In genomic region chr17:2594657-2595085, GRCh38 we compare ENCODE assay signal across 9 cellular contexts. TPM values are rescaled to one million over a fixed set of nuclear protein-coding genes. Genes with fewer than 3 reads are reported as not detected.
DNase-seq lines count a peak whose midpoint lies in the region; FAIRE-seq and TF ChIP-seq lines count a peak whose summit lies in the region.
"Had no signal": no experiment of that assay in that cellular context is flagged by ENCODE, and none has a peak within 500 bp of the region (broad histone marks: within the 10 kb centered on the region; RNA-seq: fewer than 3 reads in every experiment).

No MANE protein-coding gene starts in this region.

- TF ChIP-seq EP300 in SK-N-SH (IDR thresholded peaks at IDR 0.05; ENCODE audit: borderline replicate concordance in 1 of 2, low read depth in 1 of 2, low read length in 1 of 2) (no peak), ovary (IDR thresholded peaks at IDR 0.05) (no peak)

- H3K4me2 ChIP-seq in SK-N-SH (peak overlapping the region; percentile 90), endothelial cell of umbilical vein (ENCODE audit: insufficient read depth, low read length) (peak overlapping the region; percentile 100)

- no peak for FAIRE-seq in endothelial cell of umbilical vein (lab: Jason Lieb, UNC)
- FAIRE-seq: A204.1 had no signal

- dilution Hi-C loops in endothelial cell of umbilical vein (cut with MboI; ENCODE audit: extremely low pct_ligation_motif_present, low sequenced_read_pairs) = no loop called here

- H3F3A ChIP-seq in SK-N-SH (replicated peaks; ENCODE audit: insufficient read depth) = peaks cover 29% of the 10 kb centered on the region

- H3K9ac ChIP-seq in SK-N-SH (peak overlapping the region; percentile 99), endothelial cell of umbilical vein (replicated peaks; ENCODE audit: extremely low read depth, insufficient read depth, low read length) (peak overlapping the region; percentile 97)

- no TSS peak for BruUV-seq in endothelial cell of umbilical vein (replicated peaks; lab: Mats Ljungman, UMichigan)

- TF ChIP-seq CTCF in SK-N-SH (IDR thresholded peaks at IDR 0.05) (no peak), endothelial cell of umbilical vein (IDR thresholded peaks at IDR 0.05; ENCODE audit: extremely low read depth in 1 of 2, insufficient read depth in 1 of 2, low read depth in 1 of 2, low read length in 2 of 2) (no peak), ovary (IDR thresholded peaks at IDR 0.05) (no peak)

- DNase-seq in DMS 273 (lab: John Stamatoyannopoulos, UW; ENCODE audit: unreplicated experiment) (peak; percentile 35), DMS 273 treated with DMSO at 0.1 percent for 48 hours (lab: John Stamatoyannopoulos, UW) (no peak), SK-N-SH (no peak), endothelial cell of umbilical vein (ENCODE audit: low read depth, low spot score) (no peak), ovary (no peak), SHP77 treated with DMSO at 0.1 percent for 48 hours (lab: John Stamatoyannopoulos, UW) (no peak), OCI-M2 (lab: John Stamatoyannopoulos, UW; ENCODE audit: unreplicated experiment) (no peak), NOMO-1 treated with DMSO at 0.1 percent for 48 hours (lab: John Stamatoyannopoulos, UW; ENCODE audit: unreplicated experiment) (no peak)

- no peak for TF ChIP-seq RAD21 in SK-N-SH (IDR thresholded peaks at IDR 0.05; ENCODE audit: low read length)

- no peak for TF ChIP-seq POLR2A in endothelial cell of umbilical vein (IDR thresholded peaks at IDR 0.05; ENCODE audit: low read depth, low read length)
- no peak for TF ChIP-seq POLR2A in ovary (IDR thresholded peaks at IDR 0.05)

- intact Hi-C loops in endothelial cell of umbilical vein (cut with micrococcal nuclease) = loop anchor here (2.0 kb wide), 1 partner anchor 80 kb away; no protein-coding TSS in a partner anchor
- intact Hi-C loops in ovary (cut with DNase I) = loop anchor here in 1 of 4 donors (10.0 kb wide), 1 partner anchor 110 kb away; no protein-coding TSS in a partner anchor

- H3K4me1 ChIP-seq in SK-N-SH (ENCODE audit: control insufficient read depth in 1 of 2, insufficient read depth in 2 of 2, low read depth in 1 of 2, low read length in 1 of 2) = peaks cover 4 to 13% of the 10 kb centered on the region in 2 experiments; a peak in 3 of 4 replicates
- peaks cover 25% of the 10 kb centered on the region for H3K4me1 ChIP-seq in endothelial cell of umbilical vein (ENCODE audit: control insufficient read depth, extremely low read depth, insufficient read depth, low read length)
- peaks cover 1% of the 10 kb centered on the region for H3K4me1 ChIP-seq in ovary (ENCODE audit: insufficient read depth)

- H3K9me2 ChIP-seq in SK-N-SH = no peaks in the 10 kb centered on the region

- H3K4me3 ChIP-seq in SK-N-SH (ENCODE audit: low read depth in 2 of 2, low read length in 1 of 2) = peak overlapping the region; percentile 77 to 99
- H3K4me3 ChIP-seq in endothelial cell of umbilical vein (replicated peaks in 1 of 3; ENCODE audit: insufficient read depth in 1 of 3, low read depth in 1 of 3, low read length in 3 of 3) = peak overlapping the region; percentile 95 to 100 (median 98)
- peak overlapping the region; percentile 100 for H3K4me3 ChIP-seq in ovary

- H3K9me1 ChIP-seq in endothelial cell of umbilical vein (replicated peaks; ENCODE audit: control insufficient read depth, extremely low read depth, insufficient read depth, low read length) = no peaks in the 10 kb centered on the region

- CTCF ChIA-PET in SK-N-SH (lab: Yijun Ruan, JAX) (interaction anchor here (0.6 kb wide), 1 partner anchor 179 kb away, joined by 3 read pairs; no protein-coding TSS in a partner anchor), endothelial cell of umbilical vein (lab: Charles Lee) (interaction anchor here (1.8 kb wide), 1 partner anchor 81 kb away, joined by 7 read pairs; no protein-coding TSS in a partner anchor)

- H3K9me3 ChIP-seq in SK-N-SH = no peaks in the 10 kb centered on the region
- H3K9me3 ChIP-seq in endothelial cell of umbilical vein (replicated peaks; ENCODE audit: control insufficient read depth, insufficient read depth, low read length) = no peaks in the 10 kb centered on the region
- no peaks in the 10 kb centered on the region for H3K9me3 ChIP-seq in ovary

- H4K20me1 ChIP-seq in SK-N-SH (ENCODE audit: insufficient read depth) (peaks cover 53% of the 10 kb centered on the region), endothelial cell of umbilical vein (replicated peaks; ENCODE audit: control insufficient read depth, extremely low read depth, insufficient read depth, low read length) (peaks cover 31% of the 10 kb centered on the region)

- H3K27ac ChIP-seq in SK-N-SH (ENCODE audit: low read depth in 2 of 2, low read length in 1 of 2) (peak overlapping the region; percentile 90 to 98), endothelial cell of umbilical vein (ENCODE audit: insufficient read depth, low read depth, low read length) (peak overlapping the region; percentile 96), ovary (peak overlapping the region; percentile 94 to 100)

- POLR2A ChIA-PET in SK-N-SH (lab: Yijun Ruan, JAX) = interaction anchor here (0.5 to 1.0 kb wide), 3 partner anchors 14 to 83 kb away, joined by 3 read pairs; partner anchors contain the start of gene METTL16
- POLR2A ChIA-PET in endothelial cell of umbilical vein (lab: Charles Lee) = no interaction called here

- H3K79me2 ChIP-seq in SK-N-SH (ENCODE audit: insufficient read depth) = peaks cover 58% of the 10 kb centered on the region
- H3K79me2 ChIP-seq in endothelial cell of umbilical vein (ENCODE audit: control insufficient read depth, insufficient read depth, low read length) = peaks cover 60% of the 10 kb centered on the region

- H3K36me3 ChIP-seq in SK-N-SH (replicated peaks in 1 of 2; ENCODE audit: control insufficient read depth in 1 of 2, insufficient read depth in 2 of 2, low read length in 1 of 2) = peaks cover 0 to 4% of the 10 kb centered on the region in 2 experiments
- H3K36me3 ChIP-seq in endothelial cell of umbilical vein (ENCODE audit: control insufficient read depth in 2 of 2, extremely low read depth in 1 of 2, insufficient read depth in 2 of 2, low read length in 2 of 2) = no peaks in the 10 kb centered on the region
- H3K36me3 ChIP-seq in ovary = no peaks in the 10 kb centered on the region

- WGBS in SK-N-SH (ENCODE audit: low lambda C conversion rate) = under 1% methylated on average over 8 of the region's 12 CpGs
- 0 to 1% (median 1%) methylated on average over 12 of the region's 12 CpGs for WGBS in ovary, 3 donors

- H3K27me3 ChIP-seq in SK-N-SH (ENCODE audit: insufficient read depth) (no peaks in the 10 kb centered on the region), endothelial cell of umbilical vein (ENCODE audit: control insufficient read depth in 2 of 2, insufficient read depth in 2 of 2, low read length in 2 of 2) (no peaks in the 10 kb centered on the region), ovary (no peaks in the 10 kb centered on the region)

- H2AFZ ChIP-seq in SK-N-SH (ENCODE audit: low read depth) (no peak overlapping the region), endothelial cell of umbilical vein (ENCODE audit: low read depth, low read length) (no peak overlapping the region)

TF ChIP-seq in SK-N-SH, 30 proteins besides CTCF, POLR2A, EP300 and RAD21 (continues in another document):
- TF ChIP-seq POLR2AphosphoS5 (IDR thresholded peaks at IDR 0.05; ENCODE audit: low read depth, low read length) = no peak
- TF ChIP-seq TEAD4 (IDR thresholded peaks at IDR 0.05; ENCODE audit: borderline replicate concordance, insufficient read depth) = no peak
- TF ChIP-seq MEF2A (IDR thresholded peaks at IDR 0.05; ENCODE audit: borderline replicate concordance, low read depth) = no peak
- TF ChIP-seq RXRA (IDR thresholded peaks at IDR 0.05; ENCODE audit: borderline replicate concordance, low read depth) = no peak
- no peak for TF ChIP-seq PBX3 (IDR thresholded peaks at IDR 0.05)

TF ChIP-seq in endothelial cell of umbilical vein, 7 proteins besides CTCF, POLR2A, EP300 and RAD21:
- TF ChIP-seq FOS (IDR thresholded peaks at IDR 0.05; ENCODE audit: borderline replicate concordance, insufficient read depth, low read length) (no peak), EZH2 (IDR thresholded peaks at IDR 0.05; ENCODE audit: borderline replicate concordance, low read depth, low read length, severe bottlenecking) (no peak), MAX (IDR thresholded peaks at IDR 0.05; ENCODE audit: insufficient read depth, insufficient read length) (no peak), MYC (IDR thresholded peaks at IDR 0.05; ENCODE audit: low read depth, low read length) (no peak)
TF ChIP-seq in endothelial cell of umbilical vein: peak in this region for 0.

RNA-seq across cellular contexts. Expression of gene PAFAH1B1, which starts 1.2 kb away (rescaled TPM):
- polyA plus RNA-seq in SK-N-SH (2012; rRNA removed) = 37.3 and 47.3 TPM in 2 replicates
- 45.6 and 49.2 TPM in 2 replicates for polyA plus RNA-seq in SK-N-SH (2012; cell fraction: cytosol; rRNA removed)
- 61.0 and 71.3 TPM in 2 replicates for polyA plus RNA-seq in SK-N-SH (2012; cell fraction: nucleus; rRNA removed)
- total RNA-seq in endothelial cell of umbilical vein = 153 and 158 TPM in 2 replicates
- polyA plus RNA-seq in endothelial cell of umbilical vein = 46.4 and 46.5 TPM in 2 replicates
- polyA plus RNA-seq in endothelial cell of umbilical vein (2011; cell fraction: cytosol; rRNA removed) = 64.7 and 69.4 TPM in 2 replicates
- polyA plus RNA-seq in endothelial cell of umbilical vein (2011; cell fraction: nucleus; rRNA removed) = 81.8 and 105 TPM in 2 replicates
- 117 and 174 TPM in 2 replicates for polyA plus RNA-seq in endothelial cell of umbilical vein (2012)
- polyA minus RNA-seq in endothelial cell of umbilical vein = 130 and 171 TPM in 2 replicates
- 50.3 TPM for polyA minus RNA-seq in endothelial cell of umbilical vein (2011; cell fraction: cytosol; rRNA and poly(A)+ RNA removed)
- 71.7 and 110 TPM in 2 replicates for polyA minus RNA-seq in endothelial cell of umbilical vein (2011; cell fraction: nucleus; rRNA and poly(A)+ RNA removed)
- 100 to 1,000 TPM in 4 of 7 donors, 10 to 100 TPM in 3; 73.6 to 125 (median 108) TPM for total RNA-seq in ovary
- 10 to 100 TPM; 36.5 to 99.0 TPM for polyA plus RNA-seq in ovary
